In genomic region chr1:33758698-33759097, GRCh38 we compare ENCODE assay signal across 21 cellular contexts.
DNase-seq lines count a peak whose midpoint lies in the region; FAIRE-seq and TF ChIP-seq lines count a peak whose summit lies in the region.
"Had no signal": no experiment of that assay in that cellular context is flagged by ENCODE, and none has a peak within 500 bp of the region (broad histone marks: within the 10 kb centered on the region; RNA-seq: fewer than 3 reads in every experiment).

No MANE protein-coding gene starts in this region.

- no peak overlapping the region for H3K27ac Mint-ChIP-seq in astrocyte (ENCODE audit: unreplicated experiment)
- no peak overlapping the region for H3K27ac Mint-ChIP-seq in glutamatergic neuron (ENCODE audit: unreplicated experiment)
- H3K27ac Mint-ChIP-seq: H9; naive thymus-derived CD8-positive, alpha-beta T cell had no signal

- intact Hi-C loops in tibial artery (cut with DNase I; ENCODE audit: low total_unique reads), result no loop called here

- H3K9me3 Mint-ChIP-seq in astrocyte (ENCODE audit: unreplicated experiment) (peaks cover 2% of the 10 kb centered on the region), glutamatergic neuron (ENCODE audit: unreplicated experiment) (no peaks in the 10 kb centered on the region)

- peak; percentile 10 for DNase-seq in NCI-H2029 (lab: John Stamatoyannopoulos, UW)
- no peak for DNase-seq in NCI-H2029 treated with DMSO at 0.1 percent for 48 hours (lab: John Stamatoyannopoulos, UW)
- DNase-seq in astrocyte (ENCODE audit: low read depth), result peak; percentile 59
- peak; percentile 61 for DNase-seq in right atrium auricular region (ENCODE audit: low spot score)
- DNase-seq in tibial artery, result peak; percentile 65 to 78
- no peak for DNase-seq in putamen (ENCODE audit: low spot score)
- DNase-seq in glutamatergic neuron, result no peak
- no peak for DNase-seq in hypothalamus (lab: John Stamatoyannopoulos, UW)
- DNase-seq: 8988T; COR-L47; H9; naive thymus-derived CD8-positive, alpha-beta T cell; NCI-H146; NCI-H510A; PC-3; retina; stimulated activated CD4-positive, alpha-beta T cell treated with anti-CD3 and anti-CD28 coated beads, Interleukin-4, amount 100 ng/mL, for 1 hour had no signal

- H3K79me2 ChIP-seq in astrocyte (ENCODE audit: insufficient read depth, low read length), result no peaks in the 10 kb centered on the region

- H3K4me3 Mint-ChIP-seq in astrocyte (ENCODE audit: unreplicated experiment) (no peak overlapping the region), glutamatergic neuron (ENCODE audit: unreplicated experiment) (no peak overlapping the region)
- H3K4me3 Mint-ChIP-seq: H9; naive thymus-derived CD8-positive, alpha-beta T cell had no signal

- H3K4me3 ChIP-seq in astrocyte (ENCODE audit: insufficient read depth, low read depth, low read length) (no peak overlapping the region), right atrium auricular region (no peak overlapping the region), tibial artery (no peak overlapping the region)
- H3K4me3 ChIP-seq: breast epithelium had no signal

- no peak for FAIRE-seq in astrocyte (lab: Jason Lieb, UNC)
- FAIRE-seq: urothelium cell line had no signal

- TF ChIP-seq CTCF in astrocyte (IDR thresholded peaks at IDR 0.05; ENCODE audit: insufficient read depth, low read depth, low read length) (no peak), right atrium auricular region (IDR thresholded peaks at IDR 0.05) (no peak), tibial artery (IDR thresholded peaks at IDR 0.05) (no peak), glutamatergic neuron (IDR thresholded peaks at IDR 0.05; ENCODE audit: partially characterized antibody, unreplicated experiment) (no peak)

- H3K4me1 Mint-ChIP-seq in astrocyte (ENCODE audit: low read depth, unreplicated experiment), result peaks cover 10% of the 10 kb centered on the region
- H3K4me1 Mint-ChIP-seq in glutamatergic neuron (ENCODE audit: low read depth, unreplicated experiment), result no peaks in the 10 kb centered on the region
- H3K4me1 Mint-ChIP-seq: H9; naive thymus-derived CD8-positive, alpha-beta T cell had no signal

- H2AFZ ChIP-seq in astrocyte (ENCODE audit: low read depth, low read length), result no peak overlapping the region

- H3K27me3 Mint-ChIP-seq in astrocyte (ENCODE audit: low read depth, unreplicated experiment) (peaks cover 6% of the 10 kb centered on the region), glutamatergic neuron (ENCODE audit: unreplicated experiment) (peaks cover 3% of the 10 kb centered on the region)

- H3K27me3 ChIP-seq in astrocyte (ENCODE audit: insufficient read depth, low read length), result no peaks in the 10 kb centered on the region
- no peaks in the 10 kb centered on the region for H3K27me3 ChIP-seq in right atrium auricular region
- H3K27me3 ChIP-seq in tibial artery, result no peaks in the 10 kb centered on the region
- H3K27me3 ChIP-seq: breast epithelium had no signal

- H4K20me1 ChIP-seq in astrocyte (ENCODE audit: insufficient read depth, low read length), result no peaks in the 10 kb centered on the region

- no peak overlapping the region for H3K4me2 ChIP-seq in astrocyte (ENCODE audit: low read length)
- H3K4me2 ChIP-seq: KMS-11 had no signal

- H3K4me1 ChIP-seq in astrocyte (ENCODE audit: insufficient read depth, low read length), result peaks cover 24% of the 10 kb centered on the region
- H3K4me1 ChIP-seq in right atrium auricular region, result peaks cover 0 to 11% of the 10 kb centered on the region in 2 donors
- H3K4me1 ChIP-seq in tibial artery, result peaks cover 0 to 60% (median 36%) of the 10 kb centered on the region in 4 donors
- H3K4me1 ChIP-seq: breast epithelium had no signal

- H3K9me3 ChIP-seq in astrocyte (ENCODE audit: insufficient read depth, low read depth, low read length) (no peaks in the 10 kb centered on the region), right atrium auricular region (no peaks in the 10 kb centered on the region), tibial artery (peaks cover 0 to 3% (median 2%) of the 10 kb centered on the region in 3 donors)
- H3K9me3 ChIP-seq: breast epithelium had no signal

- H3K27ac ChIP-seq in astrocyte (ENCODE audit: low read depth, low read length) (no peak overlapping the region), right atrium auricular region (peak overlapping the region in 1 of 2 donors; percentile 33), tibial artery (peak overlapping the region in 1 of 2 donors; percentile 15)
- H3K27ac ChIP-seq: breast epithelium, KMS-11, VCaP had no signal

- H3K9ac ChIP-seq in astrocyte (ENCODE audit: low read length), result no peak overlapping the region
- H3K9ac ChIP-seq: KMS-11 had no signal

- H3K36me3 Mint-ChIP-seq in astrocyte (ENCODE audit: low read depth, unreplicated experiment) (peaks cover 5% of the 10 kb centered on the region), glutamatergic neuron (ENCODE audit: unreplicated experiment) (peaks cover 4% of the 10 kb centered on the region)

- H3K36me3 ChIP-seq in astrocyte (ENCODE audit: insufficient read depth, low read length) (no peaks in the 10 kb centered on the region), right atrium auricular region (no peaks in the 10 kb centered on the region), tibial artery (no peaks in the 10 kb centered on the region)
- H3K36me3 ChIP-seq: breast epithelium had no signal

Comparison
In these comparisons a context has a peak if more than half of its experiments do, and no peak if none do; other contexts are left out.
1. DNase-seq: peak in NCI-H2029 (single experiment), astrocyte (single experiment), right atrium auricular region (single experiment) and tibial artery (2 of 2); none in NCI-H2029 treated with DMSO at 0.1 percent for 48 hours (single experiment), putamen (single experiment), glutamatergic neuron (single experiment) and hypothalamus (0 of 51).